ENCODE assay signal across 8 cellular contexts in the genomic region with DNA sequence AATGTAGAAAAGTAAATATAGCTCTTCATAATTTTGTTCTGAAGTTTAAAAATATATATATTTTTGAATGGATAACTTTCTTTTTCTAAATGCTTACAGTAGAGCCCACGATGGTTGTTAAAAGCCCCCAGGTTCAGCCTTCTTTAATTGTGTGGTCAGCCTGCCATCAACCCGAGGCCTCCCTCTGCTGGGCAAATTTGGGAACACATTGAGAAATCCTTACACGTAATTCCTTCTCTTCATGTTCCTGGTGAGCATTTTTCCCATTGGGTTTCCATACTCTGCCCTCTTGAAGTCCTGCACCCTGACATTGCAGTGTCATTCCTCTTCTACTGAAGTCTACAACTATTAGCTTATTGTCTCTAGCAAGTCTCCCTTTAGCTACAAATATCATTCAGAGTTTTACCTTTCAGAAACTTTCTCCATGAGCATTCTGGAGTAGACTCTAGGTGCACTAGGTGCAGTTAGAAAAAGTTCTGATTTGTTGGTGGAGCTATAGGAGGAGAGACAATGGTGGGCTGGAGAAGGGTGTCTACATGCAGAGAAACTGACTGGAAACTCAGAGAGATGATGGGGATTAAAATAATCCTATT. TPM values are rescaled to one million over a fixed set of nuclear protein-coding genes. Genes with fewer than 3 reads are reported as not detected.
A peak's percentile ranks its signal among the peaks of the same experiment; 100 is the strongest.
DNase-seq lines count a peak whose midpoint lies in the region; ATAC-seq and TF ChIP-seq lines count a peak whose summit lies in the region.

No MANE protein-coding gene starts in this region.

- no peaks in the 10 kb centered on the region for H3K4me1 ChIP-seq in foreskin keratinocyte
- H3K4me1 ChIP-seq in ovary (ENCODE audit: insufficient read depth): no peaks in the 10 kb centered on the region

- no peaks in the 10 kb centered on the region for H3K9me3 ChIP-seq in ovary

- TF ChIP-seq POLR2A in ovary (IDR thresholded peaks at IDR 0.05): no peak

- TF ChIP-seq CTCF in C4-2B (conservative IDR thresholded peaks at IDR 0.05) (peak; percentile 93), foreskin keratinocyte (conservative IDR thresholded peaks at IDR 0.05) (peak; percentile 78), ovary (IDR thresholded peaks at IDR 0.05) (peak; percentile 46 to 58 (median 53))

- H3K36me3 ChIP-seq in ovary: no peaks in the 10 kb centered on the region

- no peaks in the 10 kb centered on the region for H3K27me3 ChIP-seq in foreskin keratinocyte
- H3K27me3 ChIP-seq in ovary: no peaks in the 10 kb centered on the region

- DNase-seq in NCI-H82 (lab: John Stamatoyannopoulos, UW) (peak; percentile 88), activated T-cell treated with anti-CD3 and anti-CD28 coated beads for 4 hours (peak; percentile 38), foreskin keratinocyte (peak in 1 of 2 donors; percentile 23), ovary (peak; percentile 48 to 72 (median 57))

- no peak overlapping the region for H3K27ac ChIP-seq in C4-2B
- H3K27ac ChIP-seq in foreskin keratinocyte: no peak overlapping the region
- H3K27ac ChIP-seq in ovary: no peak overlapping the region

- intact Hi-C loops in ovary (cut with DNase I): no loop called here

- no peak for TF ChIP-seq EP300 in ovary (IDR thresholded peaks at IDR 0.05)

- no peak overlapping the region for H3K4me3 ChIP-seq in ovary

- ATAC-seq in GM18907 (IDR thresholded peaks at IDR 0.05; ENCODE audit: unreplicated experiment): peak; percentile 51
- ATAC-seq in foreskin keratinocyte: peak; percentile 64
- no peak for ATAC-seq in GM21447 (IDR thresholded peaks at IDR 0.05; ENCODE audit: unreplicated experiment)
- ATAC-seq in HG02588 (IDR thresholded peaks at IDR 0.05; ENCODE audit: unreplicated experiment): no peak

- 0 to 3% (median 3%) methylated on average over 3 of the region's 3 CpGs for WGBS in ovary, 3 donors

RNA-seq across cellular contexts. Expression of a gene that starts 40.6 kb away (rescaled TPM):
- 6.6 and 8.6 TPM in 2 replicates for total RNA-seq in foreskin keratinocyte
- polyA plus RNA-seq in foreskin keratinocyte: 2.9 and 3.0 TPM in 2 replicates
- 1 to 10 TPM; 4.6 to 8.3 (median 6.4) TPM for total RNA-seq in ovary
- polyA plus RNA-seq in ovary: 10 to 100 TPM in 1 of 2 donors, 1 to 10 TPM in 1; 3.8 to 10.3 TPM

Comparison
In these comparisons a context has a peak if more than half of its experiments do, and no peak if none do; other contexts are left out.
1. ATAC-seq: peak in GM18907 (single experiment) and foreskin keratinocyte (single experiment); none in GM21447 (single experiment) and HG02588 (single experiment).
2. Peak in every context shown above with its lines, with median percentiles within 50 percentile points of each other: CTCF ChIP-seq.